Comparison of ENCODE assay signal across 25 cellular contexts in genomic region chr5:174785120-174785680, GRCh38.
"Had no signal": no experiment of that assay in that cellular context is flagged by ENCODE, and none has a peak within 500 bp of the region (broad histone marks: within the 10 kb centered on the region; RNA-seq: fewer than 3 reads in every experiment).

No MANE protein-coding gene starts in this region.

- H3K4me1 Mint-ChIP-seq: endodermal cell had no signal

- H3K4me3 Mint-ChIP-seq: dendritic cell treated with granulocyte-macrophage colony-stimulating factor and Interleukin-4, amounts not matched to agents 40 ng/mL and 50 ng/mL, for 4 days; effector memory CD8-positive, alpha-beta T cell; endodermal cell had no signal

- FAIRE-seq: endothelial cell of umbilical vein had no signal

- H3K4me3 ChIP-seq: colonic mucosa, coronary artery, dorsolateral prefrontal cortex, esophagus muscularis mucosa, esophagus squamous epithelium, gastrocnemius medialis, gastroesophageal sphincter, heart left ventricle, heart right ventricle had no signal

- H3K9me3 Mint-ChIP-seq: dendritic cell treated with granulocyte-macrophage colony-stimulating factor and Interleukin-4, amounts not matched to agents 40 ng/mL and 50 ng/mL, for 4 days; effector memory CD8-positive, alpha-beta T cell had no signal

- ATAC-seq: effector memory CD8-positive, alpha-beta T cell; esophagus mucosa; foreskin keratinocyte; gastrocnemius medialis; gastroesophageal sphincter; heart left ventricle; heart right ventricle had no signal

- H3K36me3 ChIP-seq: colonic mucosa, esophagus muscularis mucosa, esophagus squamous epithelium, gastrocnemius medialis, gastroesophageal sphincter, heart left ventricle, heart right ventricle had no signal

- H3K27ac Mint-ChIP-seq: dendritic cell treated with granulocyte-macrophage colony-stimulating factor and Interleukin-4, amounts not matched to agents 40 ng/mL and 50 ng/mL, for 4 days; effector memory CD8-positive, alpha-beta T cell; endodermal cell had no signal

- H3K9me3 ChIP-seq: colonic mucosa, gastrocnemius medialis had no signal

- H3K27me3 Mint-ChIP-seq: effector memory CD8-positive, alpha-beta T cell had no signal

- H3K27ac ChIP-seq: colonic mucosa, coronary artery, dorsolateral prefrontal cortex, epithelial cell of prostate, esophagus muscularis mucosa, esophagus squamous epithelium, foreskin keratinocyte, gastrocnemius medialis, gastroesophageal sphincter, heart left ventricle, heart right ventricle had no signal

- H3K4me1 ChIP-seq: colonic mucosa, esophagus muscularis mucosa, esophagus squamous epithelium, foreskin keratinocyte, gastrocnemius medialis, gastroesophageal sphincter, heart left ventricle, heart right ventricle had no signal

- DNase-seq: colonic mucosa; cortex of kidney; dermis blood vessel endothelial cell; dorsolateral prefrontal cortex; effector CD4-positive, alpha-beta T cell; effector CD8-positive, alpha-beta T cell; effector memory CD4-positive, alpha-beta T cell; effector memory CD8-positive, alpha-beta T cell; endodermal cell; erythroblast; esophagus squamous epithelium; foreskin fibroblast; foreskin keratinocyte; foreskin melanocyte; gastrocnemius medialis; glutamatergic neuron; heart left ventricle; heart right ventricle had no signal
